8 cellular contexts compared by ENCODE assay signal in genomic region chr16:88237761-88238415, GRCh38.
A peak's percentile ranks its signal among the peaks of the same experiment; 100 is the strongest.
DNase-seq lines count a peak whose midpoint lies in the region; ATAC-seq and TF ChIP-seq lines count a peak whose summit lies in the region.
"Not testable (repeated sequence)": the region's sequence is repeated elsewhere in the genome, so short reads cannot be mapped to it uniquely, and the experiment has no call there.

No MANE protein-coding gene starts in this region.

- not testable (repeated sequence) for TF ChIP-seq CTCF in Caco-2 (IDR thresholded peaks at IDR 0.05; ENCODE audit: insufficient read depth in 1 of 2, low read depth in 1 of 2, low read length in 1 of 2, severe bottlenecking in 1 of 2, unreplicated experiment in 1 of 2); Panc1 (IDR thresholded peaks at IDR 0.05); MCF 10A (IDR thresholded peaks at IDR 0.05; ENCODE audit: unreplicated experiment); heart left ventricle (IDR thresholded peaks at IDR 0.05); osteocyte (IDR thresholded peaks at IDR 0.05); spleen (IDR thresholded peaks at IDR 0.05 in 8 of 11, conservative IDR thresholded peaks at IDR 0.05 in 3 of 11); vagina (IDR thresholded peaks at IDR 0.05)

- not testable (repeated sequence) for H3K9me3 Mint-ChIP-seq in Caco-2 (ENCODE audit: unreplicated experiment); MCF 10A (ENCODE audit: unreplicated experiment); osteocyte (ENCODE audit: unreplicated experiment)

- not testable (repeated sequence) for BruUV-seq in Caco-2 (replicated peaks; lab: Mats Ljungman, UMichigan); Panc1 (replicated peaks; lab: Mats Ljungman, UMichigan); MCF 10A (replicated peaks; lab: Mats Ljungman, UMichigan)

- not testable (repeated sequence) for H2BK5ac ChIP-seq in mesenchymal stem cell (ENCODE audit: low read depth, low read length, poor library complexity, severe bottlenecking)

- not testable (repeated sequence) for H3K4me2 ChIP-seq in mesenchymal stem cell (ENCODE audit: low read length, poor library complexity, severe bottlenecking)

- H3K4me1 Mint-ChIP-seq in Caco-2 (ENCODE audit: low read depth, unreplicated experiment) (peaks cover 18% of the 10 kb centered on the region), MCF 10A (ENCODE audit: insufficient read depth, unreplicated experiment) (peaks cover 14% of the 10 kb centered on the region), osteocyte (ENCODE audit: unreplicated experiment) (peaks cover 58% of the 10 kb centered on the region)

- peak overlapping the region; percentile 75 to 91 for H3K4ac ChIP-seq in mesenchymal stem cell (ENCODE audit: low read depth in 1 of 2, low read length in 2 of 2)

- peak overlapping the region; percentile 69 for H3K9ac ChIP-seq in mesenchymal stem cell (ENCODE audit: low read length)

- H3K36me3 Mint-ChIP-seq in Caco-2 (ENCODE audit: insufficient read depth, unreplicated experiment) = peaks cover 14% of the 10 kb centered on the region
- not testable (repeated sequence) for H3K36me3 Mint-ChIP-seq in MCF 10A (ENCODE audit: insufficient read depth, unreplicated experiment); osteocyte (ENCODE audit: unreplicated experiment)

- H3K36me3 ChIP-seq in Caco-2 (ENCODE audit: control insufficient read depth, insufficient read depth, low read length); Panc1 (ENCODE audit: control insufficient read depth, insufficient read depth, low read length); heart left ventricle; mesenchymal stem cell (ENCODE audit: control insufficient read depth in 1 of 2, insufficient read depth in 2 of 2, low read depth in 1 of 2, low read length in 2 of 2); spleen; vagina: not testable (repeated sequence)

- peak overlapping the region; percentile 97 for H3K27ac Mint-ChIP-seq in Caco-2 (ENCODE audit: unreplicated experiment)
- H3K27ac Mint-ChIP-seq in MCF 10A (ENCODE audit: low read depth, unreplicated experiment) = not testable (repeated sequence)
- peak overlapping the region; percentile 76 for H3K27ac Mint-ChIP-seq in osteocyte (ENCODE audit: unreplicated experiment)

- peak overlapping the region; percentile 82 for H4K8ac ChIP-seq in mesenchymal stem cell (ENCODE audit: low read length)

- WGBS in heart left ventricle, 4 donors = 71 to 85% (median 73%) methylated on average over 8 to 10 of the region's 10 CpGs
- 87% methylated on average over 7 of the region's 10 CpGs for WGBS in mesenchymal stem cell
- WGBS in spleen, 5 donors = 61 to 73% (median 67%) methylated on average over 8 to 10 of the region's 10 CpGs

- not testable (repeated sequence) for H3K79me1 ChIP-seq in mesenchymal stem cell (replicated peaks; ENCODE audit: low read length, poor library complexity, severe bottlenecking)

- H3K4me3 ChIP-seq in Caco-2 (ENCODE audit: low read depth, low read length); Panc1 (ENCODE audit: low read depth in 2 of 2, low read length in 2 of 2); heart left ventricle; mesenchymal stem cell (ENCODE audit: insufficient read depth in 1 of 2, low read depth in 1 of 2, low read length in 2 of 2); spleen; vagina: not testable (repeated sequence)

- not testable (repeated sequence) for H3K27me3 Mint-ChIP-seq in Caco-2 (ENCODE audit: insufficient read depth, unreplicated experiment); MCF 10A (ENCODE audit: insufficient read depth, unreplicated experiment); osteocyte (ENCODE audit: unreplicated experiment)

- peak overlapping the region; percentile 80 for H2BK15ac ChIP-seq in mesenchymal stem cell (ENCODE audit: low read depth, poor library complexity, severe bottlenecking)

- H2BK12ac ChIP-seq in mesenchymal stem cell (ENCODE audit: low read length in 2 of 2) = peak overlapping the region; percentile 93 to 98

- H3K23ac ChIP-seq in mesenchymal stem cell (ENCODE audit: low read length in 2 of 2) = not testable (repeated sequence)

- H3K27me3 ChIP-seq in Caco-2 (replicated peaks; ENCODE audit: control insufficient read depth, insufficient read depth, low read length); Panc1 (ENCODE audit: control insufficient read depth, insufficient read depth, low read length); heart left ventricle; mesenchymal stem cell (ENCODE audit: control insufficient read depth in 1 of 2, insufficient read depth in 1 of 2, low read length in 2 of 2); spleen (replicated peaks in 1 of 7); vagina: not testable (repeated sequence)

- in situ Hi-C loops in Panc1 (cut with HindIII; ENCODE audit: low pct_unique_long_range_greater_than_20kb, low sequenced_read_pairs) = not testable (repeated sequence)

- peak overlapping the region in 1 of 2 experiments; percentile 84 for H3K14ac ChIP-seq in mesenchymal stem cell (ENCODE audit: low read length in 2 of 2)

- peak overlapping the region; percentile 93 to 94 for H3K18ac ChIP-seq in mesenchymal stem cell (ENCODE audit: low read depth in 1 of 2, low read length in 2 of 2)

- H2AFZ ChIP-seq in mesenchymal stem cell (ENCODE audit: low read depth, low read length) = not testable (repeated sequence)

- POLR2A ChIA-PET in Caco-2 (lab: Charles Lee); Panc1 (lab: Charles Lee); MCF 10A (lab: Yijun Ruan, JAX): not testable (repeated sequence)

- TF ChIP-seq POLR2A in heart left ventricle (IDR thresholded peaks at IDR 0.05); spleen (IDR thresholded peaks at IDR 0.05); vagina (IDR thresholded peaks at IDR 0.05): not testable (repeated sequence)

- CTCF ChIA-PET in Caco-2 (lab: Charles Lee); Panc1 (lab: Charles Lee); MCF 10A (lab: Yijun Ruan, JAX): not testable (repeated sequence)

- H3K27ac ChIP-seq in Panc1 (ENCODE audit: low read length) = peak overlapping the region; percentile 77
- H3K27ac ChIP-seq in heart left ventricle = peak overlapping the region in 7 of 12 donors; percentile 31 to 65 (median 51)
- H3K27ac ChIP-seq in mesenchymal stem cell (ENCODE audit: low read length, poor library complexity, severe bottlenecking) = peak overlapping the region; percentile 83
- peak overlapping the region in 7 of 8 donors; percentile 57 to 77 (median 72) for H3K27ac ChIP-seq in spleen
- peak overlapping the region; percentile 82 for H3K27ac ChIP-seq in vagina

- not testable (repeated sequence) for DNase-seq in Caco-2; Panc1 (ENCODE audit: low read depth, low spot score); heart left ventricle; osteocyte (ENCODE audit: extremely low spot score, unreplicated experiment); spleen
- DNase-seq in MCF 10A (ENCODE audit: unreplicated experiment) (peak; percentile 27), mesenchymal stem cell (peak; percentile 11), vagina (ENCODE audit: extremely low spot score in 2 of 2) (peak in 1 of 2 donors; percentile 46)

- H4K91ac ChIP-seq in mesenchymal stem cell (ENCODE audit: low read length) = peak overlapping the region; percentile 99

- peak overlapping the region; percentile 67 for H3K4me3 Mint-ChIP-seq in Caco-2 (ENCODE audit: unreplicated experiment)
- H3K4me3 Mint-ChIP-seq in MCF 10A (ENCODE audit: unreplicated experiment); osteocyte (ENCODE audit: unreplicated experiment): not testable (repeated sequence)

- H2BK120ac ChIP-seq in mesenchymal stem cell (ENCODE audit: low read depth, low read length) = peak overlapping the region; percentile 97

- H3K9me3 ChIP-seq in Caco-2; Panc1 (ENCODE audit: control insufficient read depth, insufficient read depth, low read depth, low read length); heart left ventricle; mesenchymal stem cell (ENCODE audit: control insufficient read depth, low read length); spleen; vagina: not testable (repeated sequence)

- H2AK5ac ChIP-seq in mesenchymal stem cell (ENCODE audit: low read length, severe bottlenecking) = peak overlapping the region; percentile 66

- peaks cover 30% of the 10 kb centered on the region for H3K4me1 ChIP-seq in Caco-2
- H3K4me1 ChIP-seq in Panc1 (ENCODE audit: control insufficient read depth, insufficient read depth, low read length) = peaks cover 34% of the 10 kb centered on the region
- peaks cover 0 to 37% (median 17%) of the 10 kb centered on the region in 12 donors for H3K4me1 ChIP-seq in heart left ventricle
- peaks cover 33% of the 10 kb centered on the region for H3K4me1 ChIP-seq in mesenchymal stem cell (ENCODE audit: control insufficient read depth, insufficient read depth, low read depth, low read length)
- peaks cover 0 to 43% (median 12%) of the 10 kb centered on the region in 6 donors for H3K4me1 ChIP-seq in spleen
- peaks cover 56% of the 10 kb centered on the region for H3K4me1 ChIP-seq in vagina

- ATAC-seq in Panc1, heart left ventricle: not testable (repeated sequence)

- intact Hi-C loops in Caco-2 (cut with micrococcal nuclease; ENCODE audit: unreplicated experiment); Panc1 (cut with micrococcal nuclease; ENCODE audit: unreplicated experiment); MCF 10A (cut with micrococcal nuclease); heart left ventricle (cut with DNase I); spleen (cut with DNase I; ENCODE audit: low total_unique reads); vagina (cut with DNase I): not testable (repeated sequence)
